Comparison of ENCODE assay signal across 10 cellular contexts in the genomic region with DNA sequence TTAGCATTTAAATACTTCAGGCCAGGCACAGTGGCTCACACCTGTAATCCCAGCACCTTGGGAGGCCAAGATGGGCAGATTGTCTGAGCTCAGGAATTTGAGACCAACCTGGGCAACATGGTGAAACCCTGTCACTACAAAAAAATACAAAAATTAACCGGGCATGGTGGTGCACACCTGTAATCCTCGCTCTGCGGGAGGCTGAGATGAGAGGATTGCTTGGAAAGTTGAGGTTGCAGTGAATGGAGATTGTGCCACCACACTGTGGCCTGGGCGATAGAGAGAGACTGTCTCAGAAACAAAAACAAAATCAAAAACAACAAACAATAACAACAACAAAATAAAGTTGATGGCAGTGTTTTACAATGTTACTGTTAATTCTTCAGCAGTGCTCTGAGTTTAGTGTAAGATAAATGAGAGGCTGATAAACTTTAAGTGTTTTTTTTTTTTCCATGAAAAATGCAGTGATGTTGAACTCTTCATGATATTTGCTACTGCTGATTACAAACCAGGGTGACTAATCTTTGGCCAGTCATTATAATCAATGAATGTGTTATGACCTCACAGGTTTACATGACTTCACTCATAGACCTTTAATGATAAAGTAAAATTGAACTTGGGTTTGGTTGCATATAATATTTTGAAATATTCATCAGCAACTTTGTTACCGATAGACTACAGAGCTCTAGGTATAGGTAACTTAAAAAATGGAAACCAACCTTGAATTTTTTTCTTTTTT. TPM values are rescaled to one million over a fixed set of nuclear protein-coding genes. Genes with fewer than 3 reads are reported as not detected.
DNase-seq lines count a peak whose midpoint lies in the region; ATAC-seq and TF ChIP-seq lines count a peak whose summit lies in the region.
"Had no signal": no experiment of that assay in that cellular context is flagged by ENCODE, and none has a peak within 500 bp of the region (broad histone marks: within the 10 kb centered on the region; RNA-seq: fewer than 3 reads in every experiment).

No MANE protein-coding gene starts in this region.

- H3K27me3 ChIP-seq in HUES6 (ENCODE audit: control insufficient read depth, insufficient read depth, low read length) (no peaks in the 10 kb centered on the region), muscle layer of duodenum (ENCODE audit: low read depth, low read length) (no peaks in the 10 kb centered on the region)

- peaks cover 6 to 7% of the 10 kb centered on the region in 2 donors for H3K36me3 Mint-ChIP-seq in activated naive CD4-positive, alpha-beta T cell treated with anti-CD3 and anti-CD28 coated beads, Interleukin-2, amount 50 U/mL, for 72 hours

- H3K9ac ChIP-seq in HUES6 (ENCODE audit: low read length), result peak overlapping the region; percentile 23

- TF ChIP-seq CTCF in AG10803 (conservative IDR thresholded peaks at IDR 0.05; ENCODE audit: low read length), result no peak

- DNase-seq in AG10803 (ENCODE audit: low read depth) (no peak), dermis blood vessel endothelial cell (peak; percentile 48), DMS53 treated with DMSO at 0.1 percent for 48 hours (lab: John Stamatoyannopoulos, UW; ENCODE audit: unreplicated experiment) (no peak)
- DNase-seq in activated naive CD4-positive, alpha-beta T cell treated with Interleukin-2 at 50 U/mL for 16 hours, result no peak
- DNase-seq in activated naive CD4-positive, alpha-beta T cell treated with anti-CD3 and anti-CD28 coated beads, Interleukin-2, amount 50 U/mL, for 72 hours (ENCODE audit: low spot score in 2 of 2), result no peak
- DNase-seq: COR-L47, nucleus accumbens had no signal

- no peak for ATAC-seq in activated naive CD4-positive, alpha-beta T cell treated with anti-CD3 and anti-CD28 coated beads, Interleukin-2, amount 50 U/mL, for 72 hours
- no peak for ATAC-seq in GM19452 (IDR thresholded peaks at IDR 0.05; ENCODE audit: unreplicated experiment)

- H3K27ac ChIP-seq in HUES6 (ENCODE audit: low read depth, low read length) (no peak overlapping the region), muscle layer of duodenum (ENCODE audit: low read length) (no peak overlapping the region)

- H3K9me3 Mint-ChIP-seq in activated naive CD4-positive, alpha-beta T cell treated with anti-CD3 and anti-CD28 coated beads, Interleukin-2, amount 50 U/mL, for 72 hours, result no peaks in the 10 kb centered on the region

- H3K4me3 ChIP-seq in AG10803 (ENCODE audit: low read length) (0 out of 2 replicates have a peak overlapping the region, but pooled peaks have one; percentile 6), HUES6 (ENCODE audit: low read depth, low read length) (peak overlapping the region; percentile 83; the same call in 1 of the 2 replicates), muscle layer of duodenum (ENCODE audit: low read depth in 1 of 2, low read length in 2 of 2) (peak overlapping the region; percentile 89 to 92)

- H3K4me1 ChIP-seq in HUES6 (ENCODE audit: control insufficient read depth, insufficient read depth, low read length), result peaks cover 14% of the 10 kb centered on the region
- peaks cover 9 to 42% of the 10 kb centered on the region in 2 donors for H3K4me1 ChIP-seq in muscle layer of duodenum (ENCODE audit: control insufficient read depth in 1 of 2, insufficient read depth in 2 of 2, low read length in 2 of 2)

- H3K36me3 ChIP-seq in HUES6 (ENCODE audit: control insufficient read depth, insufficient read depth, low read length) (peaks cover 2% of the 10 kb centered on the region; the same call in 1 of the 2 replicates), muscle layer of duodenum (ENCODE audit: control insufficient read depth in 1 of 2, insufficient read depth in 2 of 2, low read length in 2 of 2) (peaks cover 0 to 22% of the 10 kb centered on the region in 2 donors)

- H3K27ac Mint-ChIP-seq in activated naive CD4-positive, alpha-beta T cell treated with anti-CD3 and anti-CD28 coated beads, Interleukin-2, amount 50 U/mL, for 72 hours, result no peak overlapping the region

- H3K9me3 ChIP-seq in HUES6 (ENCODE audit: control insufficient read depth, insufficient read depth, low read depth, low read length) (no peaks in the 10 kb centered on the region), muscle layer of duodenum (ENCODE audit: control insufficient read depth in 1 of 2, low read length in 2 of 2) (no peaks in the 10 kb centered on the region)

RNA-seq across cellular contexts. Expression of gene ITGAV, which starts 2.5 kb away (rescaled TPM):
- total RNA-seq in dermis blood vessel endothelial cell, result 182 and 188 TPM in 2 replicates
- total RNA-seq in activated naive CD4-positive, alpha-beta T cell treated with anti-CD3 and anti-CD28 coated beads, Interleukin-2, amount 50 U/mL, for 72 hours, result 10 to 100 TPM in 1 of 2 donors, 1 to 10 TPM in 1; 8.7 to 10.9 TPM

Comparison
In these comparisons a context has a peak if more than half of its experiments do, and no peak if none do; other contexts are left out.
1. H3K4me3 ChIP-seq: peak in every context shown above with its lines; median percentile 90 in muscle layer of duodenum; 83 in HUES6; 6 in AG10803.
2. RNA of gene ITGAV, which starts 2.5 kb away (total RNA-seq): 182 to 188 TPM in dermis blood vessel endothelial cell; 8.7 to 10.9 TPM in activated naive CD4-positive, alpha-beta T cell treated with anti-CD3 and anti-CD28 coated beads, Interleukin-2, amount 50 U/mL, for 72 hours; every median in the first group is over 10 times any median in the second.